Comparison of ENCODE assay signal across 8 cellular contexts in the genomic region with DNA sequence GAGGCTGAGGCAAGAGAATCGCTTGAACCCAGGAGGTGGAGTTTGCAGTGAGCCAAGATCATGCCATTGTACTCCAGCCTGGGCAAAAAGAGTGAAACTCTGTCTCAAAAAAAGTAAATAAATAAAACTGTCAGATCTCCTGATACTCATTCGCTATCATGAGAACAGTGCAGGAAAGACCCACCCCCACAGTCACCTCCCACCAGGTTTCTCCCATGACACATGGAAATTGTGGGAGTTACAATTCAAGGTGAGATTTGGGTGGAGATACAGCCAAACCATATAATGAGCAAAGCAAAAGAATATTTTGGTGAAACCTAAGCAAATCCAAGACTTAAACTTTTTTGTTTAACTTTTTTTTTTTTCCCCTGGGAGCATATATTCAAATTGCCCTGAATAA. TPM values are rescaled to one million over a fixed set of nuclear protein-coding genes. Genes with fewer than 3 reads are reported as not detected.
DNase-seq lines count a peak whose midpoint lies in the region; ATAC-seq, FAIRE-seq and TF ChIP-seq lines count a peak whose summit lies in the region.
"Not testable (repeated sequence)": the region's sequence is repeated elsewhere in the genome, so short reads cannot be mapped to it uniquely, and the experiment has no call there.

No MANE protein-coding gene starts in this region.

- H3K27me3 Mint-ChIP-seq in activated T-helper 1 cell treated with anti-CD3 and anti-CD28 coated beads, Interleukin-12 subunit alpha, Interleukin-12 subunit beta, Interleukin-2, Interleukin-4 antibody, amounts not matched to agents 30 ng/mL and 10 ng/mL and 1 ng/mL, durations not matched to agents 14 hours and 24 hours and 36 hours (ENCODE audit: insufficient read depth); activated T-helper 2 cell treated with anti-CD3 and anti-CD28 coated beads, Interferon-gamma antibody, Interleukin-2, Interleukin-4, amounts not matched to agents 10 μg/mL and 5 μg/mL and 100 μg/mL, durations not matched to agents 14 hours and 24 hours and 36 hours (ENCODE audit: low read depth): not testable (repeated sequence)

- H3K9me1 ChIP-seq in K562 (ENCODE audit: control insufficient read depth, insufficient read depth, low read length), result not testable (repeated sequence)

- not testable (repeated sequence) for TF ChIP-seq EP300 in K562 (IDR thresholded peaks at IDR 0.05; ENCODE audit: low read length)

- H3K9ac ChIP-seq in K562 (ENCODE audit: insufficient read depth in 1 of 2, low read depth in 2 of 2, low read length in 2 of 2), result not testable (repeated sequence)

- H2AFZ ChIP-seq in K562 (ENCODE audit: low read depth, low read length), result not testable (repeated sequence)

- not testable (repeated sequence) for H3K4me3 ChIP-seq in HEK293 (ENCODE audit: low read depth, low read length); K562

- not testable (repeated sequence) for TF ChIP-seq RAD21 in K562 (CRISPR knock-in tag; conservative IDR thresholded peaks at IDR 0.05 in 1 of 2, IDR thresholded peaks at IDR 0.05 in 1 of 2)

- not testable (repeated sequence) for BruUV-seq in K562 (replicated peaks; lab: Mats Ljungman, UMichigan)

- peaks cover 11% of the 10 kb centered on the region for H3K4me1 Mint-ChIP-seq in activated T-helper 1 cell treated with anti-CD3 and anti-CD28 coated beads, Interleukin-12 subunit alpha, Interleukin-12 subunit beta, Interleukin-2, Interleukin-4 antibody, amounts not matched to agents 30 ng/mL and 10 ng/mL and 1 ng/mL, durations not matched to agents 14 hours and 24 hours and 36 hours (ENCODE audit: low read depth)
- not testable (repeated sequence) for H3K4me1 Mint-ChIP-seq in activated T-helper 2 cell treated with anti-CD3 and anti-CD28 coated beads, Interferon-gamma antibody, Interleukin-2, Interleukin-4, amounts not matched to agents 10 μg/mL and 5 μg/mL and 100 μg/mL, durations not matched to agents 14 hours and 24 hours and 36 hours (ENCODE audit: low read depth)

- H3K4me3 Mint-ChIP-seq in activated T-helper 1 cell treated with anti-CD3 and anti-CD28 coated beads, Interleukin-12 subunit alpha, Interleukin-12 subunit beta, Interleukin-2, Interleukin-4 antibody, amounts not matched to agents 30 ng/mL and 10 ng/mL and 1 ng/mL, durations not matched to agents 14 hours and 24 hours and 36 hours; activated T-helper 2 cell treated with anti-CD3 and anti-CD28 coated beads, Interferon-gamma antibody, Interleukin-2, Interleukin-4, amounts not matched to agents 10 μg/mL and 5 μg/mL and 100 μg/mL, durations not matched to agents 14 hours and 24 hours and 36 hours (ENCODE audit: low read depth): not testable (repeated sequence)

- not testable (repeated sequence) for TF ChIP-seq POLR2A in K562 (conservative IDR thresholded peaks at IDR 0.05)

- H4K20me1 ChIP-seq in K562 (replicated peaks; ENCODE audit: control insufficient read depth, insufficient read depth, low read length), result not testable (repeated sequence)

- ATAC-seq in K562, result not testable (repeated sequence)

- in situ Hi-C loops in K562 (cut with MboI), result not testable (repeated sequence)

- 92% methylated on average over 2 of the region's 2 CpGs for WGBS in K562 (ENCODE audit: insufficient coverage, low coverage, missing lambda C conversion rate)

- H3K27me3 ChIP-seq in K562 (ENCODE audit: control insufficient read depth in 2 of 2, insufficient read depth in 2 of 2, low read length in 2 of 2), result not testable (repeated sequence)

- H3K9me3 Mint-ChIP-seq in activated T-helper 1 cell treated with anti-CD3 and anti-CD28 coated beads, Interleukin-12 subunit alpha, Interleukin-12 subunit beta, Interleukin-2, Interleukin-4 antibody, amounts not matched to agents 30 ng/mL and 10 ng/mL and 1 ng/mL, durations not matched to agents 14 hours and 24 hours and 36 hours; activated T-helper 2 cell treated with anti-CD3 and anti-CD28 coated beads, Interferon-gamma antibody, Interleukin-2, Interleukin-4, amounts not matched to agents 10 μg/mL and 5 μg/mL and 100 μg/mL, durations not matched to agents 14 hours and 24 hours and 36 hours: not testable (repeated sequence)

- CTCF ChIA-PET in HEK293 (lab: Yijun Ruan, JAX); K562 (lab: Yijun Ruan, JAX; ENCODE audit: low intra/inter-chr PET ratio): not testable (repeated sequence)

- H3K4me2 ChIP-seq in K562 (ENCODE audit: insufficient read depth, low read length), result not testable (repeated sequence)

- POLR2A ChIA-PET in HEK293 (lab: Yijun Ruan, JAX); K562 (lab: Yijun Ruan, JAX): not testable (repeated sequence)

- peak overlapping the region; percentile 52 for H3K27ac Mint-ChIP-seq in activated T-helper 1 cell treated with anti-CD3 and anti-CD28 coated beads, Interleukin-12 subunit alpha, Interleukin-12 subunit beta, Interleukin-2, Interleukin-4 antibody, amounts not matched to agents 30 ng/mL and 10 ng/mL and 1 ng/mL, durations not matched to agents 14 hours and 24 hours and 36 hours
- H3K27ac Mint-ChIP-seq in activated T-helper 2 cell treated with anti-CD3 and anti-CD28 coated beads, Interferon-gamma antibody, Interleukin-2, Interleukin-4, amounts not matched to agents 10 μg/mL and 5 μg/mL and 100 μg/mL, durations not matched to agents 14 hours and 24 hours and 36 hours, result peak overlapping the region; percentile 0

- intact Hi-C loops in activated T-helper 1 cell treated with anti-CD3 and anti-CD28 coated beads, Interleukin-12 subunit alpha, Interleukin-12 subunit beta, Interleukin-2, Interleukin-4 antibody, amounts not matched to agents 30 ng/mL and 10 ng/mL and 1 ng/mL, durations not matched to agents 14 hours and 24 hours and 36 hours (cut with micrococcal nuclease); K562 (cut with micrococcal nuclease): not testable (repeated sequence)
- intact Hi-C loops in activated T-helper 2 cell treated with anti-CD3 and anti-CD28 coated beads, Interferon-gamma antibody, Interleukin-2, Interleukin-4, amounts not matched to agents 10 μg/mL and 5 μg/mL and 100 μg/mL, durations not matched to agents 14 hours and 24 hours and 36 hours (cut with micrococcal nuclease), result loop anchor here (1.0 kb wide), 1 partner anchor 15 kb away; no protein-coding TSS in a partner anchor

- H3K4me1 ChIP-seq in HEK293 (ENCODE audit: control insufficient read depth, insufficient read depth, low read length); K562 (replicated peaks in 1 of 2; ENCODE audit: control insufficient read depth in 2 of 2, insufficient read depth in 2 of 2, low read length in 2 of 2): not testable (repeated sequence)

- not testable (repeated sequence) for FAIRE-seq in K562 (lab: Jason Lieb, UNC)

- H3K9me3 ChIP-seq in HEK293 (ENCODE audit: control insufficient read depth, insufficient read depth, low read depth, low read length); K562 (replicated peaks; ENCODE audit: control insufficient read depth, insufficient read depth, low read depth, low read length): not testable (repeated sequence)

- TF ChIP-seq CTCF in HEK293 (tag by site-specific recombination; IDR thresholded peaks at IDR 0.05); VCaP (conservative IDR thresholded peaks at IDR 0.05); K562 (IDR thresholded peaks at IDR 0.05 in 2 of 3, conservative IDR thresholded peaks at IDR 0.05 in 1 of 3; ENCODE audit: insufficient read depth in 2 of 3, low read depth in 1 of 3, low read length in 3 of 3): not testable (repeated sequence)

- peaks cover 67 to 78% of the 10 kb centered on the region in 2 experiments for H3K36me3 ChIP-seq in HEK293 (ENCODE audit: control insufficient read depth in 2 of 2, insufficient read depth in 1 of 2, low read length in 2 of 2)
- H3K36me3 ChIP-seq in K562 (ENCODE audit: control insufficient read depth, insufficient read depth, low read length), result peaks cover 80% of the 10 kb centered on the region

- not testable (repeated sequence) for H3K79me2 ChIP-seq in K562 (ENCODE audit: control insufficient read depth, insufficient read depth, low read length)

- H3K27ac ChIP-seq in HEK293 (ENCODE audit: extremely low read depth, low read depth, low read length); K562 (ENCODE audit: extremely low read depth, low read depth, low read length): not testable (repeated sequence)
- H3K27ac ChIP-seq in VCaP, result peak overlapping the region; percentile 74

- peaks cover 64% of the 10 kb centered on the region for H3K36me3 Mint-ChIP-seq in activated T-helper 1 cell treated with anti-CD3 and anti-CD28 coated beads, Interleukin-12 subunit alpha, Interleukin-12 subunit beta, Interleukin-2, Interleukin-4 antibody, amounts not matched to agents 30 ng/mL and 10 ng/mL and 1 ng/mL, durations not matched to agents 14 hours and 24 hours and 36 hours (ENCODE audit: low read depth)
- peaks cover 82% of the 10 kb centered on the region for H3K36me3 Mint-ChIP-seq in activated T-helper 2 cell treated with anti-CD3 and anti-CD28 coated beads, Interferon-gamma antibody, Interleukin-2, Interleukin-4, amounts not matched to agents 10 μg/mL and 5 μg/mL and 100 μg/mL, durations not matched to agents 14 hours and 24 hours and 36 hours (ENCODE audit: low read depth)

- DNase-seq in activated T-cell treated with anti-CD3 and anti-CD28 coated beads for 4 hours, result peak; percentile 5
- not testable (repeated sequence) for DNase-seq in activated T-helper 1 cell treated with anti-CD3 and anti-CD28 coated beads, Interleukin-12 subunit alpha, Interleukin-12 subunit beta, Interleukin-2, Interleukin-4 antibody, amounts not matched to agents 30 ng/mL and 10 ng/mL and 1 ng/mL, durations not matched to agents 14 hours and 24 hours and 36 hours (ENCODE audit: low spot score); activated T-helper 2 cell treated with anti-CD3 and anti-CD28 coated beads, Interferon-gamma antibody, Interleukin-2, Interleukin-4, amounts not matched to agents 10 μg/mL and 5 μg/mL and 100 μg/mL, durations not matched to agents 14 hours and 24 hours and 36 hours (ENCODE audit: low spot score); K562 (ENCODE audit: extremely low read depth in 1 of 4, low spot score in 3 of 4)
- DNase-seq in putamen (ENCODE audit: low spot score), result peak; percentile 27
- DNase-seq in stimulated activated CD4-positive, alpha-beta T cell treated with anti-CD3 and anti-CD28 coated beads, Interleukin-4, amount 100 ng/mL, for 24 hours, result peak; percentile 22

RNA-seq across cellular contexts. Expression of gene C5orf22, which starts 17.0 kb away (rescaled TPM):
- 30.1 and 36.6 TPM in 2 replicates for total RNA-seq in activated T-helper 1 cell treated with anti-CD3 and anti-CD28 coated beads, Interleukin-12 subunit alpha, Interleukin-12 subunit beta, Interleukin-2, Interleukin-4 antibody, amounts not matched to agents 30 ng/mL and 10 ng/mL and 1 ng/mL, durations not matched to agents 14 hours and 24 hours and 36 hours
- total RNA-seq in activated T-helper 2 cell treated with anti-CD3 and anti-CD28 coated beads, Interferon-gamma antibody, Interleukin-2, Interleukin-4, amounts not matched to agents 10 μg/mL and 5 μg/mL and 100 μg/mL, durations not matched to agents 14 hours and 24 hours and 36 hours, result 34.3 and 37.6 TPM in 2 replicates
- 24.7 and 55.1 TPM in 2 replicates for total RNA-seq in K562 (2011; cell fraction: chromatin; rRNA removed; ENCODE audit: low replicate concordance)
- 13.5 and 17.8 TPM in 2 replicates for total RNA-seq in K562 (2011; cell fraction: nucleolus; rRNA removed)
- 22.7 and 34.7 TPM in 2 replicates for total RNA-seq in K562 (2011; cell fraction: nucleoplasm; rRNA removed)
- total RNA-seq in K562 (2014; rRNA removed) (22.7 and 27.6 TPM in 2 replicates), K562 (2014; rRNA removed; fragmentation: Illumina TruSeq; extraction: Trizol) (42.6 and 45.2 TPM in 2 replicates), K562 (2015; rRNA removed; fragmentation: Illumina TruSeq; extraction: Trizol) (36.5 and 39.3 TPM in 2 replicates), K562 (2021) (38.2 and 40.7 TPM in 2 replicates)
- polyA plus RNA-seq in K562 (2011; rRNA removed) (37.7 and 56.7 TPM in 2 replicates), K562 (2014; fragmentation: Illumina TruSeq; extraction: Trizol) (38.5 and 49.7 TPM in 2 replicates), K562 (2014; fragmentation: Nextera tagmentation; extraction: Ambion mirVana) (10 to 100 TPM; 32.1 to 35.3 TPM), K562 (2014; rRNA removed) (27.5 and 30.0 TPM in 2 replicates)
- 25.3 and 32.6 TPM in 2 replicates for polyA plus RNA-seq in K562 (2011; cell fraction: cytosol; rRNA removed)
- polyA plus RNA-seq in K562 (2011; cell fraction: nucleus; rRNA removed), result 10.5 and 14.5 TPM in 2 replicates
- polyA plus RNA-seq in K562 (2012), result 21.9 and 25.8 TPM in 2 replicates
- polyA minus RNA-seq in K562 (2011; rRNA and poly(A)+ RNA removed), result 49.1 and 54.9 TPM in 2 replicates
- polyA minus RNA-seq in K562 (2011; cell fraction: cytosol; rRNA and poly(A)+ RNA removed), result 13.6 and 21.8 TPM in 2 replicates
- polyA minus RNA-seq in K562 (2011; cell fraction: nucleus; rRNA and poly(A)+ RNA removed), result 22.0 and 22.2 TPM in 2 replicates

RNA-seq across cellular contexts. Expression of gene DROSHA, which starts 17.2 kb away (rescaled TPM):
- 74.0 and 87.6 TPM in 2 replicates for total RNA-seq in activated T-helper 1 cell treated with anti-CD3 and anti-CD28 coated beads, Interleukin-12 subunit alpha, Interleukin-12 subunit beta, Interleukin-2, Interleukin-4 antibody, amounts not matched to agents 30 ng/mL and 10 ng/mL and 1 ng/mL, durations not matched to agents 14 hours and 24 hours and 36 hours
- 98.1 and 101 TPM in 2 replicates for total RNA-seq in activated T-helper 2 cell treated with anti-CD3 and anti-CD28 coated beads, Interferon-gamma antibody, Interleukin-2, Interleukin-4, amounts not matched to agents 10 μg/mL and 5 μg/mL and 100 μg/mL, durations not matched to agents 14 hours and 24 hours and 36 hours
- 199 and 361 TPM in 2 replicates for total RNA-seq in K562 (2011; cell fraction: chromatin; rRNA removed; ENCODE audit: low replicate concordance)
- 84.9 and 101 TPM in 2 replicates for total RNA-seq in K562 (2011; cell fraction: nucleolus; rRNA removed)
- total RNA-seq in K562 (2011; cell fraction: nucleoplasm; rRNA removed), result 121 and 152 TPM in 2 replicates
- total RNA-seq in K562 (2014; rRNA removed) (74.3 and 75.7 TPM in 2 replicates), K562 (2014; rRNA removed; fragmentation: Illumina TruSeq; extraction: Trizol) (56.5 and 59.7 TPM in 2 replicates), K562 (2015; rRNA removed; fragmentation: Illumina TruSeq; extraction: Trizol) (52.8 and 61.4 TPM in 2 replicates), K562 (2021) (96.7 and 109 TPM in 2 replicates)
- polyA plus RNA-seq in K562 (2011; rRNA removed) (68.9 and 75.6 TPM in 2 replicates), K562 (2014; fragmentation: Illumina TruSeq; extraction: Trizol) (59.7 and 71.6 TPM in 2 replicates), K562 (2014; fragmentation: Nextera tagmentation; extraction: Ambion mirVana) (10 to 100 TPM; 52.5 to 60.7 TPM), K562 (2014; rRNA removed) (62.8 and 96.5 TPM in 2 replicates)
- 38.4 and 56.0 TPM in 2 replicates for polyA plus RNA-seq in K562 (2011; cell fraction: cytosol; rRNA removed)
- polyA plus RNA-seq in K562 (2011; cell fraction: nucleus; rRNA removed), result 154 and 159 TPM in 2 replicates
- 41.7 and 67.6 TPM in 2 replicates for polyA plus RNA-seq in K562 (2012)
- polyA minus RNA-seq in K562 (2011; rRNA and poly(A)+ RNA removed), result 290 and 310 TPM in 2 replicates
- polyA minus RNA-seq in K562 (2011; cell fraction: cytosol; rRNA and poly(A)+ RNA removed), result 46.4 and 69.8 TPM in 2 replicates
- polyA minus RNA-seq in K562 (2011; cell fraction: nucleus; rRNA and poly(A)+ RNA removed), result 98.0 and 140 TPM in 2 replicates
